ENCODE assay signal across 7 cellular contexts in genomic region chr15:67967871-67968423, GRCh38.
DNase-seq lines count a peak whose midpoint lies in the region; ATAC-seq and TF ChIP-seq lines count a peak whose summit lies in the region.

No MANE protein-coding gene starts in this region.

- TF ChIP-seq CTCF in GM06990 (IDR thresholded peaks at IDR 0.05; ENCODE audit: insufficient read depth, low read length, poor library complexity, severe bottlenecking) = no peak
- peak in 1 of 3 experiments; percentile 5 for TF ChIP-seq CTCF in esophagus muscularis mucosa (IDR thresholded peaks at IDR 0.05)
- no peak for TF ChIP-seq CTCF in mucosa of descending colon (IDR thresholded peaks at IDR 0.05)
- peak in 1 of 6 experiments; percentile 17 for TF ChIP-seq CTCF in upper lobe of left lung (IDR thresholded peaks at IDR 0.05)

- H3K9me3 Mint-ChIP-seq in IgD-negative memory B cell = peaks cover 0 to 2% (median 0%) of the 10 kb centered on the region in 3 donors
- H3K9me3 Mint-ChIP-seq in activated T-helper 1 cell treated with anti-CD3 and anti-CD28 coated beads, Interleukin-12 subunit alpha, Interleukin-12 subunit beta, Interleukin-2, Interleukin-4 antibody, amounts not matched to agents 30 ng/mL and 10 ng/mL and 1 ng/mL, durations not matched to agents 14 hours and 24 hours and 36 hours = no peaks in the 10 kb centered on the region

- H3K4me1 Mint-ChIP-seq in IgD-negative memory B cell = peaks cover 3 to 10% (median 4%) of the 10 kb centered on the region in 3 donors
- H3K4me1 Mint-ChIP-seq in activated T-helper 1 cell treated with anti-CD3 and anti-CD28 coated beads, Interleukin-12 subunit alpha, Interleukin-12 subunit beta, Interleukin-2, Interleukin-4 antibody, amounts not matched to agents 30 ng/mL and 10 ng/mL and 1 ng/mL, durations not matched to agents 14 hours and 24 hours and 36 hours (ENCODE audit: low read depth) = no peaks in the 10 kb centered on the region

- H3K4me3 ChIP-seq in GM06990 (replicated peaks; ENCODE audit: low read depth, low read length) = peak overlapping the region; percentile 60
- peak overlapping the region; percentile 47 to 52 (median 49) for H3K4me3 ChIP-seq in esophagus muscularis mucosa
- H3K4me3 ChIP-seq in mucosa of descending colon = no peak overlapping the region
- peak overlapping the region in 3 of 4 donors; percentile 31 to 46 (median 44) for H3K4me3 ChIP-seq in upper lobe of left lung

- no peaks in the 10 kb centered on the region for H3K36me3 ChIP-seq in GM06990 (ENCODE audit: control insufficient read depth, insufficient read depth, low read length)
- no peaks in the 10 kb centered on the region for H3K36me3 ChIP-seq in esophagus muscularis mucosa
- H3K36me3 ChIP-seq in mucosa of descending colon (ENCODE audit: low read depth) = no peaks in the 10 kb centered on the region
- no peaks in the 10 kb centered on the region for H3K36me3 ChIP-seq in upper lobe of left lung

- H3K27ac Mint-ChIP-seq in IgD-negative memory B cell = peak overlapping the region in 1 of 3 donors; percentile 35
- no peak overlapping the region for H3K27ac Mint-ChIP-seq in activated T-helper 1 cell treated with anti-CD3 and anti-CD28 coated beads, Interleukin-12 subunit alpha, Interleukin-12 subunit beta, Interleukin-2, Interleukin-4 antibody, amounts not matched to agents 30 ng/mL and 10 ng/mL and 1 ng/mL, durations not matched to agents 14 hours and 24 hours and 36 hours

- peaks cover 23% of the 10 kb centered on the region for H3K27me3 Mint-ChIP-seq in IgD-negative memory B cell
- H3K27me3 Mint-ChIP-seq in activated T-helper 1 cell treated with anti-CD3 and anti-CD28 coated beads, Interleukin-12 subunit alpha, Interleukin-12 subunit beta, Interleukin-2, Interleukin-4 antibody, amounts not matched to agents 30 ng/mL and 10 ng/mL and 1 ng/mL, durations not matched to agents 14 hours and 24 hours and 36 hours (ENCODE audit: insufficient read depth) = peaks cover 25% of the 10 kb centered on the region

- DNase-seq in GM06990 (ENCODE audit: extremely low read depth, insufficient read length) = peak; percentile 57
- peak; percentile 77 for DNase-seq in SK-N-DZ (ENCODE audit: low spot score)
- no peak for DNase-seq in esophagus muscularis mucosa (ENCODE audit: extremely low spot score)
- peak; percentile 65 to 74 (median 73) for DNase-seq in mucosa of descending colon
- DNase-seq in upper lobe of left lung = peak; percentile 84 to 94
- no peak for DNase-seq in activated T-helper 1 cell treated with anti-CD3 and anti-CD28 coated beads, Interleukin-12 subunit alpha, Interleukin-12 subunit beta, Interleukin-2, Interleukin-4 antibody, amounts not matched to agents 30 ng/mL and 10 ng/mL and 1 ng/mL, durations not matched to agents 14 hours and 24 hours and 36 hours (ENCODE audit: low spot score)

- H3K27ac ChIP-seq in esophagus muscularis mucosa (replicated peaks in 1 of 4) (peak overlapping the region; percentile 38 to 75 (median 48)), upper lobe of left lung (peak overlapping the region in 1 of 4 donors; percentile 54)

- no peak for TF ChIP-seq POLR2A in esophagus muscularis mucosa (IDR thresholded peaks at IDR 0.05; ENCODE audit: low read depth)
- no peak for TF ChIP-seq POLR2A in upper lobe of left lung (IDR thresholded peaks at IDR 0.05)

- H3K4me1 ChIP-seq in esophagus muscularis mucosa (peaks cover 4 to 20% (median 19%) of the 10 kb centered on the region in 4 donors), mucosa of descending colon (ENCODE audit: low read depth) (peaks cover 8% of the 10 kb centered on the region), upper lobe of left lung (peaks cover 8 to 13% (median 10%) of the 10 kb centered on the region in 4 donors)

- intact Hi-C loops in esophagus muscularis mucosa (cut with DNase I) = loop anchor here (5.0 kb wide), 1 partner anchor 51 kb away; no protein-coding TSS in a partner anchor
- intact Hi-C loops in mucosa of descending colon (cut with DNase I, micrococcal nuclease) = no loop called here
- intact Hi-C loops in activated T-helper 1 cell treated with anti-CD3 and anti-CD28 coated beads, Interleukin-12 subunit alpha, Interleukin-12 subunit beta, Interleukin-2, Interleukin-4 antibody, amounts not matched to agents 30 ng/mL and 10 ng/mL and 1 ng/mL, durations not matched to agents 14 hours and 24 hours and 36 hours (cut with micrococcal nuclease) = loop anchor here (10.0 kb wide), 1 partner anchor 103 kb away; no protein-coding TSS in a partner anchor

- peak overlapping the region in 3 of 4 donors; percentile 81 to 92 (median 84) for H3K4me3 Mint-ChIP-seq in IgD-negative memory B cell
- H3K4me3 Mint-ChIP-seq in activated T-helper 1 cell treated with anti-CD3 and anti-CD28 coated beads, Interleukin-12 subunit alpha, Interleukin-12 subunit beta, Interleukin-2, Interleukin-4 antibody, amounts not matched to agents 30 ng/mL and 10 ng/mL and 1 ng/mL, durations not matched to agents 14 hours and 24 hours and 36 hours = no peak overlapping the region

- no peaks in the 10 kb centered on the region for H3K36me3 Mint-ChIP-seq in IgD-negative memory B cell
- H3K36me3 Mint-ChIP-seq in activated T-helper 1 cell treated with anti-CD3 and anti-CD28 coated beads, Interleukin-12 subunit alpha, Interleukin-12 subunit beta, Interleukin-2, Interleukin-4 antibody, amounts not matched to agents 30 ng/mL and 10 ng/mL and 1 ng/mL, durations not matched to agents 14 hours and 24 hours and 36 hours (ENCODE audit: low read depth) = no peaks in the 10 kb centered on the region

- TF ChIP-seq EP300 in esophagus muscularis mucosa (IDR thresholded peaks at IDR 0.05) = no peak
- no peak for TF ChIP-seq EP300 in upper lobe of left lung (IDR thresholded peaks at IDR 0.05)

- no peaks in the 10 kb centered on the region for H3K27me3 ChIP-seq in GM06990 (replicated peaks; ENCODE audit: control insufficient read depth, insufficient read depth, low read length)
- no peaks in the 10 kb centered on the region for H3K27me3 ChIP-seq in esophagus muscularis mucosa
- no peaks in the 10 kb centered on the region for H3K27me3 ChIP-seq in upper lobe of left lung

- WGBS in esophagus muscularis mucosa = 11% methylated on average over 27 of the region's 30 CpGs
- 10 to 12% methylated on average over 30 of the region's 30 CpGs for WGBS in upper lobe of left lung, 2 donors

- H3K9me3 ChIP-seq in esophagus muscularis mucosa (no peaks in the 10 kb centered on the region), mucosa of descending colon (no peaks in the 10 kb centered on the region), upper lobe of left lung (no peaks in the 10 kb centered on the region)

- peak; percentile 83 for ATAC-seq in mucosa of descending colon
- peak; percentile 91 to 98 for ATAC-seq in upper lobe of left lung (ENCODE audit: low FRiP score in 2 of 2)

Comparison
In these comparisons a context has a peak if more than half of its experiments do, and no peak if none do; other contexts are left out.
1. DNase-seq: peak in GM06990 (single experiment), SK-N-DZ (single experiment), mucosa of descending colon (3 of 3) and upper lobe of left lung (2 of 2); none in esophagus muscularis mucosa (single experiment) and activated T-helper 1 cell treated with anti-CD3 and anti-CD28 coated beads, Interleukin-12 subunit alpha, Interleukin-12 subunit beta, Interleukin-2, Interleukin-4 antibody, amounts not matched to agents 30 ng/mL and 10 ng/mL and 1 ng/mL, durations not matched to agents 14 hours and 24 hours and 36 hours (single experiment).
2. intact Hi-C loops: an anchor here in esophagus muscularis mucosa (5.0 kb wide) and activated T-helper 1 cell treated with anti-CD3 and anti-CD28 coated beads, Interleukin-12 subunit alpha, Interleukin-12 subunit beta, Interleukin-2, Interleukin-4 antibody, amounts not matched to agents 30 ng/mL and 10 ng/mL and 1 ng/mL, durations not matched to agents 14 hours and 24 hours and 36 hours (10.0 kb wide); none called in mucosa of descending colon.